25 cellular contexts compared by ENCODE assay signal in genomic region chr2:109182426-109182825, GRCh38. TPM values are rescaled to one million over a fixed set of nuclear protein-coding genes. Genes with fewer than 3 reads are reported as not detected.
A peak's percentile ranks its signal among the peaks of the same experiment; 100 is the strongest.
DNase-seq lines count a peak whose midpoint lies in the region; FAIRE-seq and TF ChIP-seq lines count a peak whose summit lies in the region.
"Had no signal": no experiment of that assay in that cellular context is flagged by ENCODE, and none has a peak within 500 bp of the region (broad histone marks: within the 10 kb centered on the region; RNA-seq: fewer than 3 reads in every experiment).

No MANE protein-coding gene starts in this region.

- DNase-seq in EH (ENCODE audit: low read depth) (peak; percentile 24), LHCN-M2 (ENCODE audit: low read depth) (peak; percentile 25), bronchial epithelial cell (ENCODE audit: low read depth) (peak; percentile 56), osteocyte (ENCODE audit: extremely low spot score, unreplicated experiment) (no peak), substantia nigra (lab: John Stamatoyannopoulos, UW) (no peak)
- no peak for DNase-seq in activated CD4-positive, CD25-positive, alpha-beta regulatory T cell treated with anti-CD3 and anti-CD28 coated beads, Interleukin-2, amount 50 U/mL, for 72 hours
- no peak for DNase-seq in activated T-helper 1 cell treated with anti-CD3 and anti-CD28 coated beads, Interleukin-12 subunit alpha, Interleukin-12 subunit beta, Interleukin-2, Interleukin-4 antibody, amounts not matched to agents 30 ng/mL and 10 ng/mL and 1 ng/mL, durations not matched to agents 14 hours and 24 hours and 36 hours (ENCODE audit: low spot score)
- DNase-seq: CD4-positive, CD25-positive, alpha-beta regulatory T cell; GDM1; Karpas-422; NCI-H1105 treated with DMSO at 0.1 percent for 48 hours; NCI-H146; NCI-H1930; NCI-H2107; NCI-H446; NCI-H524 treated with DMSO at 0.1 percent for 48 hours; NCI-H774; NK-92 treated with Interleukin-12 subunit alpha and Interleukin-12 subunit beta, amount 100 ng/mL, for 24 hours; PC-9; Right ventricle myocardium superior had no signal

- TF ChIP-seq CTCF in bronchial epithelial cell (IDR thresholded peaks at IDR 0.05; ENCODE audit: insufficient read depth, low read length, severe bottlenecking) = no peak
- no peak for TF ChIP-seq CTCF in osteocyte (IDR thresholded peaks at IDR 0.05)

- no peak overlapping the region for H3K4me3 ChIP-seq in bronchial epithelial cell (ENCODE audit: low read depth, low read length)
- H3K4me3 ChIP-seq: BLaER1, GM12878, PC-9, SJSA1 had no signal

- peaks cover 1% of the 10 kb centered on the region for H3K27me3 ChIP-seq in bronchial epithelial cell (ENCODE audit: control insufficient read depth, insufficient read depth, low read length)
- H3K27me3 ChIP-seq: BLaER1, SJSA1 had no signal

- H3K9me3 Mint-ChIP-seq in osteocyte (ENCODE audit: unreplicated experiment) = peaks cover 6% of the 10 kb centered on the region
- no peaks in the 10 kb centered on the region for H3K9me3 Mint-ChIP-seq in activated T-helper 1 cell treated with anti-CD3 and anti-CD28 coated beads, Interleukin-12 subunit alpha, Interleukin-12 subunit beta, Interleukin-2, Interleukin-4 antibody, amounts not matched to agents 30 ng/mL and 10 ng/mL and 1 ng/mL, durations not matched to agents 14 hours and 24 hours and 36 hours

- no peaks in the 10 kb centered on the region for H3K27me3 Mint-ChIP-seq in osteocyte (ENCODE audit: unreplicated experiment)
- peaks cover 24% of the 10 kb centered on the region for H3K27me3 Mint-ChIP-seq in activated T-helper 1 cell treated with anti-CD3 and anti-CD28 coated beads, Interleukin-12 subunit alpha, Interleukin-12 subunit beta, Interleukin-2, Interleukin-4 antibody, amounts not matched to agents 30 ng/mL and 10 ng/mL and 1 ng/mL, durations not matched to agents 14 hours and 24 hours and 36 hours (ENCODE audit: insufficient read depth)

- no peak overlapping the region for H3K27ac ChIP-seq in substantia nigra (ENCODE audit: low read depth, low read length, poor library complexity, severe bottlenecking)
- H3K27ac ChIP-seq: BLaER1, PC-9, SJSA1 had no signal

- no peak for FAIRE-seq in bronchial epithelial cell (lab: Jason Lieb, UNC)
- FAIRE-seq: D721Med, GM12878, H54 had no signal

- intact Hi-C loops in activated T-helper 1 cell treated with anti-CD3 and anti-CD28 coated beads, Interleukin-12 subunit alpha, Interleukin-12 subunit beta, Interleukin-2, Interleukin-4 antibody, amounts not matched to agents 30 ng/mL and 10 ng/mL and 1 ng/mL, durations not matched to agents 14 hours and 24 hours and 36 hours (cut with micrococcal nuclease) = no loop called here

- peak overlapping the region; percentile 31 for H3K27ac Mint-ChIP-seq in osteocyte (ENCODE audit: unreplicated experiment)
- no peak overlapping the region for H3K27ac Mint-ChIP-seq in activated T-helper 1 cell treated with anti-CD3 and anti-CD28 coated beads, Interleukin-12 subunit alpha, Interleukin-12 subunit beta, Interleukin-2, Interleukin-4 antibody, amounts not matched to agents 30 ng/mL and 10 ng/mL and 1 ng/mL, durations not matched to agents 14 hours and 24 hours and 36 hours
- H3K27ac Mint-ChIP-seq: CD4-positive, CD25-positive, alpha-beta regulatory T cell had no signal

- H3K36me3 ChIP-seq in bronchial epithelial cell (ENCODE audit: control insufficient read depth, insufficient read depth, low read length) = no peaks in the 10 kb centered on the region
- H3K36me3 ChIP-seq: SJSA1 had no signal

- H3K4me1 Mint-ChIP-seq in osteocyte (ENCODE audit: unreplicated experiment) = peaks cover 74% of the 10 kb centered on the region
- no peaks in the 10 kb centered on the region for H3K4me1 Mint-ChIP-seq in activated T-helper 1 cell treated with anti-CD3 and anti-CD28 coated beads, Interleukin-12 subunit alpha, Interleukin-12 subunit beta, Interleukin-2, Interleukin-4 antibody, amounts not matched to agents 30 ng/mL and 10 ng/mL and 1 ng/mL, durations not matched to agents 14 hours and 24 hours and 36 hours (ENCODE audit: low read depth)

- peaks cover 36% of the 10 kb centered on the region for H3K36me3 Mint-ChIP-seq in osteocyte (ENCODE audit: unreplicated experiment)
- H3K36me3 Mint-ChIP-seq in activated T-helper 1 cell treated with anti-CD3 and anti-CD28 coated beads, Interleukin-12 subunit alpha, Interleukin-12 subunit beta, Interleukin-2, Interleukin-4 antibody, amounts not matched to agents 30 ng/mL and 10 ng/mL and 1 ng/mL, durations not matched to agents 14 hours and 24 hours and 36 hours (ENCODE audit: low read depth) = no peaks in the 10 kb centered on the region

- no peak overlapping the region for H3K4me3 Mint-ChIP-seq in osteocyte (ENCODE audit: unreplicated experiment)
- no peak overlapping the region for H3K4me3 Mint-ChIP-seq in activated T-helper 1 cell treated with anti-CD3 and anti-CD28 coated beads, Interleukin-12 subunit alpha, Interleukin-12 subunit beta, Interleukin-2, Interleukin-4 antibody, amounts not matched to agents 30 ng/mL and 10 ng/mL and 1 ng/mL, durations not matched to agents 14 hours and 24 hours and 36 hours
- H3K4me3 Mint-ChIP-seq: CD4-positive, CD25-positive, alpha-beta regulatory T cell had no signal

RNA-seq across cellular contexts. Expression of gene SH3RF3, which starts 53.4 kb away (rescaled TPM):
- total RNA-seq in LHCN-M2 (2014; rRNA removed) = 6.6 and 7.4 TPM in 2 replicates
- polyA plus RNA-seq in LHCN-M2 (2012) = 5.8 TPM
- total RNA-seq in bronchial epithelial cell = under 0.01 and 0.51 TPM in 2 replicates
- 79.4 and 84.4 TPM in 2 replicates for total RNA-seq in osteocyte
- 0.39 and 0.54 TPM in 2 replicates for total RNA-seq in activated T-helper 1 cell treated with anti-CD3 and anti-CD28 coated beads, Interleukin-12 subunit alpha, Interleukin-12 subunit beta, Interleukin-2, Interleukin-4 antibody, amounts not matched to agents 30 ng/mL and 10 ng/mL and 1 ng/mL, durations not matched to agents 14 hours and 24 hours and 36 hours

Comparison
In these comparisons a context has a peak if more than half of its experiments do, and no peak if none do; other contexts are left out.
1. DNase-seq: peak in EH (single experiment), LHCN-M2 (single experiment) and bronchial epithelial cell (single experiment); none in osteocyte (single experiment), activated CD4-positive, CD25-positive, alpha-beta regulatory T cell treated with anti-CD3 and anti-CD28 coated beads, Interleukin-2, amount 50 U/mL, for 72 hours (single experiment), activated T-helper 1 cell treated with anti-CD3 and anti-CD28 coated beads, Interleukin-12 subunit alpha, Interleukin-12 subunit beta, Interleukin-2, Interleukin-4 antibody, amounts not matched to agents 30 ng/mL and 10 ng/mL and 1 ng/mL, durations not matched to agents 14 hours and 24 hours and 36 hours (single experiment) and substantia nigra (0 of 49).